In the genomic region with DNA sequence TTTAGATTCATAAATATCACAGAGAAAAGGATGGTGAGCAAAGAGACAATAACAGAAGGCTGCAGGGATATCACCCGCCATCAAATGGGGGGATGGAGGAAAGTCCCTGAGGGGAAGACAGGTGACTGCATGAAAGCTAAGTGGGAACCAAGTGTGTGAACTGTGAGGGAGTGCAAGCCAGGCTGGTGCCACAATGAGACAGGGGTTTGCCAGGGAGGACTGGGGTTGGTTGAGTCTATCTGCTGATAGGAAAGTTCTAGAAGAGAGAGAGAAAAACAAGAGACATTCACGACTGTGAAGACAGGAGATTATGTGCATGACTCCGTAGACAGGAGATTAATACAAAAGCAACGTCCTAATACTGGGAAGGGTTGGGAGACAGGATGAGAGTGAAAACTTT, we compare ENCODE assay signal across 1 cellular context.
TF ChIP-seq lines count a peak whose summit lies in the region.

No MANE protein-coding gene starts in this region.

TF ChIP-seq in GM12878, 131 proteins besides CTCF, POLR2A, EP300 and RAD21 (continued from another document):
- TF ChIP-seq, protein P1, sequence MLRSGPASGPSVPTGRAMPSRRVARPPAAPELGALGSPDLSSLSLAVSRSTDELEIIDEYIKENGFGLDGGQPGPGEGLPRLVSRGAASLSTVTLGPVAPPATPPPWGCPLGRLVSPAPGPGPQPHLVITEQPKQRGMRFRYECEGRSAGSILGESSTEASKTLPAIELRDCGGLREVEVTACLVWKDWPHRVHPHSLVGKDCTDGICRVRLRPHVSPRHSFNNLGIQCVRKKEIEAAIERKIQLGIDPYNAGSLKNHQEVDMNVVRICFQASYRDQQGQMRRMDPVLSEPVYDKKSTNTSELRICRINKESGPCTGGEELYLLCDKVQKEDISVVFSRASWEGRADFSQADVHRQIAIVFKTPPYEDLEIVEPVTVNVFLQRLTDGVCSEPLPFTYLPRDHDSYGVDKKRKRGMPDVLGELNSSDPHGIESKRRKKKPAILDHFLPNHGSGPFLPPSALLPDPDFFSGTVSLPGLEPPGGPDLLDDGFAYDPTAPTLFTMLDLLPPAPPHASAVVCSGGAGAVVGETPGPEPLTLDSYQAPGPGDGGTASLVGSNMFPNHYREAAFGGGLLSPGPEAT (IDR thresholded peaks at IDR 0.05; ENCODE audit: low read depth) = peak; percentile 85
- TF ChIP-seq, protein P2, sequence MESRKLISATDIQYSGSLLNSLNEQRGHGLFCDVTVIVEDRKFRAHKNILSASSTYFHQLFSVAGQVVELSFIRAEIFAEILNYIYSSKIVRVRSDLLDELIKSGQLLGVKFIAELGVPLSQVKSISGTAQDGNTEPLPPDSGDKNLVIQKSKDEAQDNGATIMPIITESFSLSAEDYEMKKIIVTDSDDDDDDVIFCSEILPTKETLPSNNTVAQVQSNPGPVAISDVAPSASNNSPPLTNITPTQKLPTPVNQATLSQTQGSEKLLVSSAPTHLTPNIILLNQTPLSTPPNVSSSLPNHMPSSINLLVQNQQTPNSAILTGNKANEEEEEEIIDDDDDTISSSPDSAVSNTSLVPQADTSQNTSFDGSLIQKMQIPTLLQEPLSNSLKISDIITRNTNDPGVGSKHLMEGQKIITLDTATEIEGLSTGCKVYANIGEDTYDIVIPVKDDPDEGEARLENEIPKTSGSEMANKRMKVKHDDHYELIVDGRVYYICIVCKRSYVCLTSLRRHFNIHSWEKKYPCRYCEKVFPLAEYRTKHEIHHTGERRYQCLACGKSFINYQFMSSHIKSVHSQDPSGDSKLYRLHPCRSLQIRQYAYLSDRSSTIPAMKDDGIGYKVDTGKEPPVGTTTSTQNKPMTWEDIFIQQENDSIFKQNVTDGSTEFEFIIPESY (IDR thresholded peaks at IDR 0.05) = no peak
- TF ChIP-seq, protein P3, sequence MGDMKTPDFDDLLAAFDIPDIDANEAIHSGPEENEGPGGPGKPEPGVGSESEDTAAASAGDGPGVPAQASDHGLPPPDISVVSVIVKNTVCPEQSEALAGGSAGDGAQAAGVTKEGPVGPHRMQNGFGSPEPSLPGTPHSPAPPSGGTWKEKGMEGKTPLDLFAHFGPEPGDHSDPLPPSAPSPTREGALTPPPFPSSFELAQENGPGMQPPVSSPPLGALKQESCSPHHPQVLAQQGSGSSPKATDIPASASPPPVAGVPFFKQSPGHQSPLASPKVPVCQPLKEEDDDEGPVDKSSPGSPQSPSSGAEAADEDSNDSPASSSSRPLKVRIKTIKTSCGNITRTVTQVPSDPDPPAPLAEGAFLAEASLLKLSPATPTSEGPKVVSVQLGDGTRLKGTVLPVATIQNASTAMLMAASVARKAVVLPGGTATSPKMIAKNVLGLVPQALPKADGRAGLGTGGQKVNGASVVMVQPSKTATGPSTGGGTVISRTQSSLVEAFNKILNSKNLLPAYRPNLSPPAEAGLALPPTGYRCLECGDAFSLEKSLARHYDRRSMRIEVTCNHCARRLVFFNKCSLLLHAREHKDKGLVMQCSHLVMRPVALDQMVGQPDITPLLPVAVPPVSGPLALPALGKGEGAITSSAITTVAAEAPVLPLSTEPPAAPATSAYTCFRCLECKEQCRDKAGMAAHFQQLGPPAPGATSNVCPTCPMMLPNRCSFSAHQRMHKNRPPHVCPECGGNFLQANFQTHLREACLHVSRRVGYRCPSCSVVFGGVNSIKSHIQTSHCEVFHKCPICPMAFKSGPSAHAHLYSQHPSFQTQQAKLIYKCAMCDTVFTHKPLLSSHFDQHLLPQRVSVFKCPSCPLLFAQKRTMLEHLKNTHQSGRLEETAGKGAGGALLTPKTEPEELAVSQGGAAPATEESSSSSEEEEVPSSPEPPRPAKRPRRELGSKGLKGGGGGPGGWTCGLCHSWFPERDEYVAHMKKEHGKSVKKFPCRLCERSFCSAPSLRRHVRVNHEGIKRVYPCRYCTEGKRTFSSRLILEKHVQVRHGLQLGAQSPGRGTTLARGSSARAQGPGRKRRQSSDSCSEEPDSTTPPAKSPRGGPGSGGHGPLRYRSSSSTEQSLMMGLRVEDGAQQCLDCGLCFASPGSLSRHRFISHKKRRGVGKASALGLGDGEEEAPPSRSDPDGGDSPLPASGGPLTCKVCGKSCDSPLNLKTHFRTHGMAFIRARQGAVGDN (IDR thresholded peaks at IDR 0.05) = peak; percentile 51; the same call in 1 of the 2 replicates
- TF ChIP-seq RAD51 (IDR thresholded peaks at IDR 0.05) = peak; percentile 50; the same call in 1 of the 2 replicates
- TF ChIP-seq, protein P4, sequence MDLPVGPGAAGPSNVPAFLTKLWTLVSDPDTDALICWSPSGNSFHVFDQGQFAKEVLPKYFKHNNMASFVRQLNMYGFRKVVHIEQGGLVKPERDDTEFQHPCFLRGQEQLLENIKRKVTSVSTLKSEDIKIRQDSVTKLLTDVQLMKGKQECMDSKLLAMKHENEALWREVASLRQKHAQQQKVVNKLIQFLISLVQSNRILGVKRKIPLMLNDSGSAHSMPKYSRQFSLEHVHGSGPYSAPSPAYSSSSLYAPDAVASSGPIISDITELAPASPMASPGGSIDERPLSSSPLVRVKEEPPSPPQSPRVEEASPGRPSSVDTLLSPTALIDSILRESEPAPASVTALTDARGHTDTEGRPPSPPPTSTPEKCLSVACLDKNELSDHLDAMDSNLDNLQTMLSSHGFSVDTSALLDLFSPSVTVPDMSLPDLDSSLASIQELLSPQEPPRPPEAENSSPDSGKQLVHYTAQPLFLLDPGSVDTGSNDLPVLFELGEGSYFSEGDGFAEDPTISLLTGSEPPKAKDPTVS (IDR thresholded peaks at IDR 0.05; ENCODE audit: low read depth, low read length) = peak; percentile 86
- no peak for TF ChIP-seq SUPT20H (IDR thresholded peaks at IDR 0.05; ENCODE audit: borderline replicate concordance, control insufficient read depth, low read depth, low read length)
- TF ChIP-seq CREM (IDR thresholded peaks at IDR 0.05; ENCODE audit: low read depth) = no peak
- TF ChIP-seq MEF2B (IDR thresholded peaks at IDR 0.05; ENCODE audit: partially characterized antibody, poor library complexity, severe bottlenecking) = peak; percentile 67
